8 cellular contexts compared by ENCODE assay signal in the genomic region with DNA sequence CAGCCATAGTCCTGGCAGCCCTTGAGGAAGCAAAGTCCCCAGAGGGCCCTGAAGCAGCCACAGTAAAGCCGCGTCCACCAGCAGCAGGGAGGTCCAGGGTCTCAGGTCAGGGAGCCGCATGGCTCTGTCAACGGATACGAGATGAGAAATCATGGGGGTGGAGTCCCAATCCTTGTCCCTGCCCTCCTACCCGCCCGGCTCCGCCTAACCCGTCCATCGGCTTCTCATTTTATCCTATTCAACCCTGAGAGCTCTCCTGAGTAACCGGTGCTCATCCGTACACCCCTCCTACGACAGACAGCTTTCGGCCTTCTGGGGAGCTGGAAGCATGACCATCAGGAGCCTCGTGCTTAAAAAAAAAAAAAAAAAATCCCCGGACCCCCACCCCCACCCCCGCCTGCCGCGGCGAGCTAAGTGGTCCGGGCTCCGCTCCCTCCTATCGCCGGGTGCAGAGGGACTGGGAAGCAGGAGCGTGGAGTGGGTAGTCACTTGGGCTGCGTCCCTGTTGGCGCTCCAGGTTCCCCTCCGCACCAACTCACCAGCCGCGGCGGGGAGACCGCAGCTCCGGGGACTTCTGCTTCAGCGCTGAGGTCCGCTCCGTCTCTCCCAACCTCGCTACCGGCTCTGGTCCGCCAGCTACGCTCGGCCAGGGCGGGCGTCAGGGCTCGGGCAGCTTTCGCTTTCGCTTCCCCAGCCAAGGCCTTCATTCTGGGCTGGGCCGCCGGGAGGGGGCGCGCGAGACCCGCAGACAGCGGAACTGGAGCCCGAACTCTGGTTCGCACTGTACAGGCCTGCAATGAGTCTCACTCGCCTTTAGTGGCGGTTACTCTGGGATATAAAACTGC. TPM values are rescaled to one million over a fixed set of nuclear protein-coding genes. Genes with fewer than 3 reads are reported as not detected.
DNase-seq lines count a peak whose midpoint lies in the region; ATAC-seq, FAIRE-seq and TF ChIP-seq lines count a peak whose summit lies in the region.

Gene TAP2 (minus strand): TSS at position 626 of the 845 bp plus-strand sequence. CDS start 506 bp downstream, at position 120.

- DNase-seq in Ammon's horn (ENCODE audit: low spot score) (peak; percentile 95), NCI-H345 treated with DMSO at 0.1 percent for 48 hours (lab: John Stamatoyannopoulos, UW; ENCODE audit: unreplicated experiment) (peak; percentile 87), kidney (peak; percentile 97)
- peak; percentile 98 to 99 for DNase-seq in central memory CD8-positive, alpha-beta T cell (ENCODE audit: low spot score in 2 of 2)
- peak; percentile 97 to 99 for DNase-seq in stimulated activated CD4-positive, alpha-beta T cell treated with anti-CD3 and anti-CD28 coated beads, Interleukin-15, amount 100 ng/mL, for 1 hour (ENCODE audit: low read depth in 1 of 2, low spot score in 1 of 2)

- FAIRE-seq in kidney (lab: Jason Lieb, UNC): no peak

- intact Hi-C loops in kidney (cut with DNase I): no loop called here

- peaks cover 0 to 17% of the 10 kb centered on the region in 2 donors for H3K36me3 ChIP-seq in kidney (ENCODE audit: control insufficient read depth in 1 of 2, insufficient read depth in 2 of 2, low read length in 2 of 2)

- peaks cover 54% of the 10 kb centered on the region for H3K36me3 Mint-ChIP-seq in central memory CD8-positive, alpha-beta T cell (ENCODE audit: insufficient read depth)

- ATAC-seq in GM19035 (IDR thresholded peaks at IDR 0.05; ENCODE audit: unreplicated experiment) (peak; percentile 82), HG03354 (IDR thresholded peaks at IDR 0.05; ENCODE audit: poor library complexity, severe bottlenecking, unreplicated experiment) (peak; percentile 87)
- ATAC-seq in activated CD4-positive, CD25-positive, alpha-beta regulatory T cell treated with anti-CD3 and anti-CD28 coated beads, Interleukin-2, amount 50 U/mL, for 24 hours: peak; percentile 86 to 87
- ATAC-seq in central memory CD8-positive, alpha-beta T cell (replicated peaks; ENCODE audit: extremely low read depth, poor library complexity, severe bottlenecking): peak; percentile 98

- peaks cover 0 to 15% of the 10 kb centered on the region in 2 donors for H3K4me1 ChIP-seq in kidney (ENCODE audit: control insufficient read depth in 1 of 2, insufficient read depth in 1 of 2, low read depth in 1 of 2, low read length in 2 of 2)

- H3K9ac ChIP-seq in kidney (ENCODE audit: low read length in 2 of 2): peak within 1 kb of the TSS; percentile 67 to 72

- no peaks in the 10 kb centered on the region for H3K27me3 Mint-ChIP-seq in central memory CD8-positive, alpha-beta T cell

- H3K9me3 Mint-ChIP-seq in central memory CD8-positive, alpha-beta T cell: no peaks in the 10 kb centered on the region

- H3K4me3 ChIP-seq in kidney (ENCODE audit: low read length in 2 of 2): peak within 1 kb of the TSS; percentile 43 to 73

- peak within 1 kb of the TSS; percentile 93 to 94 for H3K27ac ChIP-seq in kidney (ENCODE audit: low read depth in 2 of 2, low read length in 2 of 2)

- no peaks in the 10 kb centered on the region for H3K9me3 ChIP-seq in kidney (ENCODE audit: control insufficient read depth in 1 of 2, low read length in 2 of 2)

- H3K27ac Mint-ChIP-seq in central memory CD8-positive, alpha-beta T cell (ENCODE audit: low read depth): peak within 1 kb of the TSS; percentile 100

- peak; percentile 95 for TF ChIP-seq CTCF in kidney (IDR thresholded peaks at IDR 0.05; ENCODE audit: borderline replicate concordance, extremely low read depth, insufficient read depth)

- peak within 1 kb of the TSS; percentile 71 for H3K4me3 Mint-ChIP-seq in central memory CD8-positive, alpha-beta T cell

- H3K4me1 Mint-ChIP-seq in central memory CD8-positive, alpha-beta T cell: peaks cover 78% of the 10 kb centered on the region

RNA-seq across cellular contexts. Expression of gene TAP2, which starts in this region (rescaled TPM):
- 37.6 TPM for total RNA-seq in kidney
- 25.4 TPM for polyA plus RNA-seq in kidney (ENCODE audit: insufficient read depth, low read depth, low replicate concordance)

Comparison
In these comparisons a context has a peak if more than half of its experiments do, and no peak if none do; other contexts are left out.
1. Peak in every context shown above with its lines: DNase-seq, ATAC-seq, H3K4me3 ChIP-seq and H3K27ac ChIP-seq.